ENCODE assay signal across 14 cellular contexts in genomic region chr2:95057535-95058453, GRCh38. TPM values are rescaled to one million over a fixed set of nuclear protein-coding genes. Genes with fewer than 3 reads are reported as not detected.
DNase-seq lines count a peak whose midpoint lies in the region; ATAC-seq and TF ChIP-seq lines count a peak whose summit lies in the region.
"Had no signal": no experiment of that assay in that cellular context is flagged by ENCODE, and none has a peak within 500 bp of the region (broad histone marks: within the 10 kb centered on the region; RNA-seq: fewer than 3 reads in every experiment).

No MANE protein-coding gene starts in this region.

- TF ChIP-seq CTCF in heart right ventricle (IDR thresholded peaks at IDR 0.05), result no peak
- TF ChIP-seq CTCF in endodermal cell (conservative IDR thresholded peaks at IDR 0.05), result no peak
- no peak for TF ChIP-seq CTCF in nephron (IDR thresholded peaks at IDR 0.05; ENCODE audit: unreplicated experiment in 3 of 3)
- no peak for TF ChIP-seq CTCF in upper lobe of right lung (IDR thresholded peaks at IDR 0.05)

- H3K4me3 Mint-ChIP-seq in endodermal cell (no peak overlapping the region), nephron (no peak overlapping the region)
- H3K4me3 Mint-ChIP-seq: activated naive CD8-positive, alpha-beta T cell had no signal

- H3K27me3 Mint-ChIP-seq in endodermal cell (ENCODE audit: insufficient read depth) (peaks cover 17% of the 10 kb centered on the region), nephron (ENCODE audit: low read depth) (peaks cover 19% of the 10 kb centered on the region)
- H3K27me3 Mint-ChIP-seq: activated naive CD8-positive, alpha-beta T cell had no signal

- no peaks in the 10 kb centered on the region for H3K4me1 ChIP-seq in heart right ventricle
- H3K4me1 ChIP-seq in endodermal cell (ENCODE audit: control insufficient read depth, insufficient read depth, low read length), result no peaks in the 10 kb centered on the region
- H3K4me1 ChIP-seq in upper lobe of right lung, result no peaks in the 10 kb centered on the region

- intact Hi-C loops in cardiac septum (cut with DNase I), result no loop called here
- intact Hi-C loops in heart right ventricle (cut with DNase I), result no loop called here
- intact Hi-C loops in upper lobe of right lung (cut with DNase I), result no loop called here

- H3K9me3 ChIP-seq in heart right ventricle (no peaks in the 10 kb centered on the region), endodermal cell (ENCODE audit: control insufficient read depth, low read length) (no peaks in the 10 kb centered on the region), upper lobe of right lung (no peaks in the 10 kb centered on the region)

- H3K4me1 Mint-ChIP-seq in endodermal cell, result peaks cover 8% of the 10 kb centered on the region
- peaks cover 35% of the 10 kb centered on the region for H3K4me1 Mint-ChIP-seq in nephron

- H3K4me3 ChIP-seq in heart right ventricle (no peak overlapping the region), endodermal cell (ENCODE audit: low read length) (no peak overlapping the region), upper lobe of right lung (no peak overlapping the region)

- DNase-seq in cardiac septum (ENCODE audit: low spot score) (peak; percentile 55), heart right ventricle (no peak), endodermal cell (peak; percentile 30), upper lobe of right lung (peak; percentile 36), cerebellar cortex (ENCODE audit: low spot score) (no peak), cortex of kidney (lab: John Stamatoyannopoulos, UW) (no peak)
- DNase-seq in stimulated activated CD4-positive, alpha-beta T cell treated with anti-CD3 and anti-CD28 coated beads, Interleukin-4, amount 100 ng/mL, for 24 hours, result no peak
- DNase-seq: MM.1S, T-helper 2 cell had no signal

- no peak overlapping the region for H3K27ac Mint-ChIP-seq in endodermal cell
- H3K27ac Mint-ChIP-seq in nephron, result peak overlapping the region; percentile 62 to 99 (median 97)

- H3K27ac ChIP-seq in heart right ventricle, result no peak overlapping the region
- H3K27ac ChIP-seq in endodermal cell (ENCODE audit: low read depth, low read length), result peak overlapping the region; percentile 55
- H3K27ac ChIP-seq in upper lobe of right lung, result no peak overlapping the region

- ATAC-seq in heart right ventricle (no peak), upper lobe of right lung (no peak)

- no peaks in the 10 kb centered on the region for H3K9me3 Mint-ChIP-seq in endodermal cell
- no peaks in the 10 kb centered on the region for H3K9me3 Mint-ChIP-seq in nephron

- 79 to 81% methylated on average over 28 of the region's 28 CpGs for WGBS in heart right ventricle, 2 donors
- 88 to 90% methylated on average over 28 of the region's 28 CpGs for WGBS in endodermal cell (ENCODE audit: insufficient coverage in 1 of 2, insufficient read length in 1 of 2), 2 experiments

- H3K27me3 ChIP-seq in heart right ventricle (peaks cover 0 to 63% (median 18%) of the 10 kb centered on the region in 7 donors), endodermal cell (ENCODE audit: control insufficient read depth, insufficient read depth, low read length, poor library complexity, severe bottlenecking) (peaks cover 6% of the 10 kb centered on the region), upper lobe of right lung (no peaks in the 10 kb centered on the region)

- no peak overlapping the region for H3K9ac ChIP-seq in endodermal cell (ENCODE audit: extremely low read depth, low read length, poor library complexity, severe bottlenecking)

- H3K36me3 Mint-ChIP-seq in endodermal cell (ENCODE audit: low read depth), result no peaks in the 10 kb centered on the region
- H3K36me3 Mint-ChIP-seq in nephron (ENCODE audit: low read depth), result no peaks in the 10 kb centered on the region

- no peaks in the 10 kb centered on the region for H3K36me3 ChIP-seq in heart right ventricle
- no peaks in the 10 kb centered on the region for H3K36me3 ChIP-seq in endodermal cell (ENCODE audit: control insufficient read depth, insufficient read depth, low read length)
- no peaks in the 10 kb centered on the region for H3K36me3 ChIP-seq in upper lobe of right lung

RNA-seq across cellular contexts. Expression of gene MAL, which starts 32.3 kb away (rescaled TPM):
- total RNA-seq in cardiac septum, result 8.3 TPM
- total RNA-seq in heart right ventricle, result 10 to 100 TPM in 1 of 10 donors, 1 to 10 TPM in 9; 1.5 to 10.5 (median 3.0) TPM
- 1 to 10 TPM; 4.2 to 9.1 TPM for polyA plus RNA-seq in heart right ventricle
- not detected for total RNA-seq in endodermal cell
- polyA plus RNA-seq in endodermal cell (2013, experiment 1 of 2), result 10.1 TPM
- 9.4 TPM for polyA plus RNA-seq in endodermal cell (2013, experiment 2 of 2)
- total RNA-seq in upper lobe of right lung, result 21.2 TPM
- total RNA-seq: NCI-H460 had no signal
- polyA plus RNA-seq: keratinocyte, neural cell had no signal

Comparison
In these comparisons a context has a peak if more than half of its experiments do, and no peak if none do; other contexts are left out.
1. DNase-seq: peak in cardiac septum (single experiment), endodermal cell (single experiment) and upper lobe of right lung (single experiment); none in heart right ventricle (0 of 2), cerebellar cortex (single experiment), stimulated activated CD4-positive, alpha-beta T cell treated with anti-CD3 and anti-CD28 coated beads, Interleukin-4, amount 100 ng/mL, for 24 hours (single experiment) and cortex of kidney (single experiment).